Comparison of ENCODE assay signal across 19 cellular contexts in the genomic region with DNA sequence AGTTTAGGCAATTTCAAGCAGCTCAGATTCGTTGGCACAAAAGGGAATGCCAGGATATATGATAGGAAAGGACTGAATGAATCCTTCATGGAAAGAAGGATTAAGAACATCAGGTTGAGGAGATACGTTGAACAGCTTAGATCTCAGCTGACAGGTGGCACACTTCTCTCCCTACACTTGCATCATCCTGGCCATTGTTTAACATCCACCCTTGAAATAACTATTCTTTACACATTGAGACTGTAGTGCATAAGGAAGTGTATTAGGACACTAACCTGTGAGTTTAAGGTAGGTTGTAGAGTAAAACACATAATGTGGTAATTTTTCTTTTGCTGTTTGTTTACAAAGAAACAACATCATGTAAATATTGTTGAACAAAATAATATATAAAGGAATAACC.
DNase-seq lines count a peak whose midpoint lies in the region; ATAC-seq and TF ChIP-seq lines count a peak whose summit lies in the region.
"Had no signal": no experiment of that assay in that cellular context is flagged by ENCODE, and none has a peak within 500 bp of the region (broad histone marks: within the 10 kb centered on the region; RNA-seq: fewer than 3 reads in every experiment).

No MANE protein-coding gene starts in this region.

- intact Hi-C loops in mucosa of descending colon (cut with DNase I, micrococcal nuclease) = no loop called here
- intact Hi-C loops in naive thymus-derived CD4-positive, alpha-beta T cell (cut with micrococcal nuclease) = no loop called here

- H3K36me3 ChIP-seq in OCI-LY1 (ENCODE audit: insufficient read depth, low read length) (no peaks in the 10 kb centered on the region), mucosa of descending colon (ENCODE audit: low read depth) (no peaks in the 10 kb centered on the region)
- no peaks in the 10 kb centered on the region for H3K36me3 ChIP-seq in naive thymus-derived CD4-positive, alpha-beta T cell (ENCODE audit: control insufficient read depth in 2 of 3, insufficient read depth in 3 of 3, low read length in 3 of 3)
- H3K36me3 ChIP-seq: BE2C had no signal

- H3K27ac ChIP-seq in OCI-LY1 (ENCODE audit: low read depth, low read length, poor library complexity, severe bottlenecking) = no peak overlapping the region
- no peak overlapping the region for H3K27ac ChIP-seq in naive thymus-derived CD4-positive, alpha-beta T cell (ENCODE audit: low read depth, low read length)
- H3K27ac ChIP-seq: PC-9, SK-N-MC had no signal

- peak; percentile 56 for DNase-seq in DMS53 (lab: John Stamatoyannopoulos, UW)
- DNase-seq in NCI-H2107 treated with DMSO at 0.1 percent for 48 hours (lab: John Stamatoyannopoulos, UW; ENCODE audit: unreplicated experiment) = peak; percentile 32
- DNase-seq in mucosa of descending colon = no peak
- DNase-seq in iPS-NIHi7 (ENCODE audit: extremely low spot score) = no peak
- no peak for DNase-seq in naive thymus-derived CD4-positive, alpha-beta T cell
- DNase-seq: BE2C, DMS 273 treated with DMSO at 0.1 percent for 48 hours, EL, GF-D8, Kasumi-1, NCI-H1694, NCI-H2081, PC-9, RPMI8226, SHP77, T-helper 2 cell had no signal

- peaks cover 0 to 6% (median 0%) of the 10 kb centered on the region in 7 donors for H3K4me1 Mint-ChIP-seq in naive thymus-derived CD4-positive, alpha-beta T cell

- H3F3A ChIP-seq in OCI-LY1 (ENCODE audit: insufficient read depth, low read length) = no peaks in the 10 kb centered on the region

- no peak for TF ChIP-seq CTCF in OCI-LY1 (IDR thresholded peaks at IDR 0.05; ENCODE audit: low read length)
- no peak for TF ChIP-seq CTCF in mucosa of descending colon (IDR thresholded peaks at IDR 0.05)

- no peaks in the 10 kb centered on the region for H3K27me3 Mint-ChIP-seq in naive thymus-derived CD4-positive, alpha-beta T cell

- no peaks in the 10 kb centered on the region for H4K20me1 ChIP-seq in OCI-LY1 (ENCODE audit: insufficient read depth, low read length)

- H3K9me3 Mint-ChIP-seq in naive thymus-derived CD4-positive, alpha-beta T cell = peaks cover 4 to 13% (median 9%) of the 10 kb centered on the region in 11 donors

- no peak overlapping the region for H3K4me3 Mint-ChIP-seq in naive thymus-derived CD4-positive, alpha-beta T cell

- no peak overlapping the region for H3K27ac Mint-ChIP-seq in naive thymus-derived CD4-positive, alpha-beta T cell

- H3K9me3 ChIP-seq in OCI-LY1 (ENCODE audit: low read length) (no peaks in the 10 kb centered on the region), mucosa of descending colon (no peaks in the 10 kb centered on the region)
- H3K9me3 ChIP-seq in naive thymus-derived CD4-positive, alpha-beta T cell (ENCODE audit: control insufficient read depth in 2 of 3, low read length in 3 of 3) = no peaks in the 10 kb centered on the region
- H3K9me3 ChIP-seq: BE2C had no signal

- H3K9ac ChIP-seq in OCI-LY1 (ENCODE audit: low read length) = no peak overlapping the region

- H3K4me1 ChIP-seq in OCI-LY1 (ENCODE audit: insufficient read depth, low read length, severe bottlenecking) = peaks cover 13% of the 10 kb centered on the region
- H3K4me1 ChIP-seq in mucosa of descending colon (ENCODE audit: low read depth) = no peaks in the 10 kb centered on the region
- no peaks in the 10 kb centered on the region for H3K4me1 ChIP-seq in naive thymus-derived CD4-positive, alpha-beta T cell (ENCODE audit: control insufficient read depth in 2 of 2, insufficient read depth in 2 of 2, low read length in 2 of 2)
- H3K4me1 ChIP-seq: BE2C had no signal

- POLR2A ChIA-PET in naive thymus-derived CD4-positive, alpha-beta T cell (lab: Charles Lee) = no interaction called here

- H3K79me2 ChIP-seq in OCI-LY1 (ENCODE audit: insufficient read depth, low read length) = no peaks in the 10 kb centered on the region

- H3K9me2 ChIP-seq in OCI-LY1 (ENCODE audit: low read depth, low read length) = no peaks in the 10 kb centered on the region

- H2AFZ ChIP-seq in OCI-LY1 (ENCODE audit: low read length) = peak overlapping the region; percentile 22; the same call in 1 of the 2 replicates
- H2AFZ ChIP-seq: PC-9 had no signal

- no peak overlapping the region for H3K4me2 ChIP-seq in OCI-LY1 (ENCODE audit: low read length)
- H3K4me2 ChIP-seq: PC-9 had no signal

- peaks cover 2 to 11% (median 5%) of the 10 kb centered on the region in 5 donors for H3K36me3 Mint-ChIP-seq in naive thymus-derived CD4-positive, alpha-beta T cell

- H3K4me3 ChIP-seq in OCI-LY1 (ENCODE audit: low read depth, low read length, poor library complexity, severe bottlenecking) (no peak overlapping the region), mucosa of descending colon (no peak overlapping the region)
- no peak overlapping the region for H3K4me3 ChIP-seq in naive thymus-derived CD4-positive, alpha-beta T cell (ENCODE audit: low read length)
- H3K4me3 ChIP-seq: PC-9, SK-N-MC had no signal

- ATAC-seq in mucosa of descending colon = peak; percentile 72
- no peak for ATAC-seq in activated CD4-positive, CD25-positive, alpha-beta regulatory T cell treated with anti-CD3 and anti-CD28 coated beads, Interleukin-2, amount 50 U/mL, for 24 hours
- no peak for ATAC-seq in naive thymus-derived CD4-positive, alpha-beta T cell

- CTCF ChIA-PET in naive thymus-derived CD4-positive, alpha-beta T cell (lab: Charles Lee) = no interaction called here

- no peaks in the 10 kb centered on the region for H3K27me3 ChIP-seq in OCI-LY1 (ENCODE audit: insufficient read depth, low read length)
- no peaks in the 10 kb centered on the region for H3K27me3 ChIP-seq in naive thymus-derived CD4-positive, alpha-beta T cell (ENCODE audit: control insufficient read depth in 2 of 2, insufficient read depth in 2 of 2, low read length in 2 of 2)
- H3K27me3 ChIP-seq: BE2C had no signal

Comparison
In these comparisons a context has a peak if more than half of its experiments do, and no peak if none do; other contexts are left out.
1. DNase-seq: peak in DMS53 (single experiment) and NCI-H2107 treated with DMSO at 0.1 percent for 48 hours (single experiment); none in mucosa of descending colon (0 of 3), iPS-NIHi7 (single experiment) and naive thymus-derived CD4-positive, alpha-beta T cell (0 of 9).